ENCODE assay signal across 8 cellular contexts in genomic region chr1:28056129-28056925, GRCh38.
DNase-seq lines count a peak whose midpoint lies in the region; ATAC-seq lines count a peak whose summit lies in the region.

No MANE protein-coding gene starts in this region.

- H3K27ac Mint-ChIP-seq in activated naive CD4-positive, alpha-beta T cell treated with anti-CD3 and anti-CD28 coated beads, Interleukin-2, amount 50 U/mL, for 24 hours, result peak overlapping the region; percentile 95

- no peaks in the 10 kb centered on the region for H3K9me3 Mint-ChIP-seq in activated naive CD4-positive, alpha-beta T cell treated with anti-CD3 and anti-CD28 coated beads, Interleukin-2, amount 50 U/mL, for 24 hours

- H3K4me3 Mint-ChIP-seq in activated naive CD4-positive, alpha-beta T cell treated with anti-CD3 and anti-CD28 coated beads, Interleukin-2, amount 50 U/mL, for 24 hours, result peak overlapping the region; percentile 69

- H3K4me1 Mint-ChIP-seq in activated naive CD4-positive, alpha-beta T cell treated with anti-CD3 and anti-CD28 coated beads, Interleukin-2, amount 50 U/mL, for 24 hours, result peaks cover 58% of the 10 kb centered on the region

- ATAC-seq in HG03039 (IDR thresholded peaks at IDR 0.05; ENCODE audit: unreplicated experiment), result no peak

- no peaks in the 10 kb centered on the region for H3K27me3 Mint-ChIP-seq in activated naive CD4-positive, alpha-beta T cell treated with anti-CD3 and anti-CD28 coated beads, Interleukin-2, amount 50 U/mL, for 24 hours

- DNase-seq in activated gamma-delta T cell treated with Interleukin-2 at 50 U/mL for 16 hours (peak; percentile 22), activated gamma-delta T cell (lab: John Stamatoyannopoulos, UW) (no peak), SW480 (ENCODE audit: low spot score) (peak; percentile 7), germinal center (ENCODE audit: low spot score) (no peak), retina (no peak)
- DNase-seq in stimulated activated CD4-positive, alpha-beta T cell treated with anti-CD3 and anti-CD28 coated beads, TNF-alpha, amount 100 ng/mL, for 4 hours (ENCODE audit: low read depth in 3 of 3), result peak in 2 of 3 experiments; percentile 31 to 46

- H3K36me3 Mint-ChIP-seq in activated naive CD4-positive, alpha-beta T cell treated with anti-CD3 and anti-CD28 coated beads, Interleukin-2, amount 50 U/mL, for 24 hours, result peaks cover 17% of the 10 kb centered on the region

Comparison
In these comparisons a context has a peak if more than half of its experiments do, and no peak if none do; other contexts are left out.
1. DNase-seq: peak in activated gamma-delta T cell treated with Interleukin-2 at 50 U/mL for 16 hours (single experiment), SW480 (single experiment) and stimulated activated CD4-positive, alpha-beta T cell treated with anti-CD3 and anti-CD28 coated beads, TNF-alpha, amount 100 ng/mL, for 4 hours (2 of 3); none in activated gamma-delta T cell (single experiment), germinal center (single experiment) and retina (single experiment).